ENCODE assay signal across 14 cellular contexts in genomic region chr15:42994546-42994945, GRCh38.
A peak's percentile ranks its signal among the peaks of the same experiment; 100 is the strongest.
DNase-seq lines count a peak whose midpoint lies in the region; ATAC-seq and TF ChIP-seq lines count a peak whose summit lies in the region.
"Had no signal": no experiment of that assay in that cellular context is flagged by ENCODE, and none has a peak within 500 bp of the region (broad histone marks: within the 10 kb centered on the region; RNA-seq: fewer than 3 reads in every experiment).

No MANE protein-coding gene starts in this region.

- TF ChIP-seq CTCF in WTC11 (IDR thresholded peaks at IDR 0.05) (no peak), foreskin keratinocyte (conservative IDR thresholded peaks at IDR 0.05) (no peak), omental fat pad (IDR thresholded peaks at IDR 0.05) (no peak)

- POLR2A ChIA-PET in WTC11 (lab: Charles Lee): no interaction called here

- H3K36me3 Mint-ChIP-seq in WTC11: peaks cover 9% of the 10 kb centered on the region
- peaks cover 6% of the 10 kb centered on the region for H3K36me3 Mint-ChIP-seq in activated naive CD8-positive, alpha-beta T cell treated with anti-CD3 and anti-CD28 coated beads for 36 hours
- H3K36me3 Mint-ChIP-seq in activated T-helper 1 cell treated with anti-CD3 and anti-CD28 coated beads, Interleukin-12 subunit alpha, Interleukin-12 subunit beta, Interleukin-2, Interleukin-4 antibody, amounts not matched to agents 30 ng/mL and 10 ng/mL and 1 ng/mL, durations not matched to agents 14 hours and 24 hours and 36 hours (ENCODE audit: low read depth): peaks cover 24% of the 10 kb centered on the region

- H3K4me1 Mint-ChIP-seq in WTC11: no peaks in the 10 kb centered on the region; the same call in 1 of the 2 replicates
- H3K4me1 Mint-ChIP-seq in activated naive CD8-positive, alpha-beta T cell treated with anti-CD3 and anti-CD28 coated beads for 36 hours: no peaks in the 10 kb centered on the region
- peaks cover 6% of the 10 kb centered on the region for H3K4me1 Mint-ChIP-seq in activated T-helper 1 cell treated with anti-CD3 and anti-CD28 coated beads, Interleukin-12 subunit alpha, Interleukin-12 subunit beta, Interleukin-2, Interleukin-4 antibody, amounts not matched to agents 30 ng/mL and 10 ng/mL and 1 ng/mL, durations not matched to agents 14 hours and 24 hours and 36 hours (ENCODE audit: low read depth)

- no peaks in the 10 kb centered on the region for H3K9me3 Mint-ChIP-seq in WTC11
- no peaks in the 10 kb centered on the region for H3K9me3 Mint-ChIP-seq in activated naive CD8-positive, alpha-beta T cell treated with anti-CD3 and anti-CD28 coated beads for 36 hours
- no peaks in the 10 kb centered on the region for H3K9me3 Mint-ChIP-seq in activated T-helper 1 cell treated with anti-CD3 and anti-CD28 coated beads, Interleukin-12 subunit alpha, Interleukin-12 subunit beta, Interleukin-2, Interleukin-4 antibody, amounts not matched to agents 30 ng/mL and 10 ng/mL and 1 ng/mL, durations not matched to agents 14 hours and 24 hours and 36 hours
- H3K9me3 Mint-ChIP-seq: effector memory CD8-positive, alpha-beta T cell had no signal

- intact Hi-C loops in left ventricle myocardium superior (cut with micrococcal nuclease): no loop called here
- intact Hi-C loops in Right ventricle myocardium superior (cut with DNase I): no loop called here
- intact Hi-C loops in activated T-helper 1 cell treated with anti-CD3 and anti-CD28 coated beads, Interleukin-12 subunit alpha, Interleukin-12 subunit beta, Interleukin-2, Interleukin-4 antibody, amounts not matched to agents 30 ng/mL and 10 ng/mL and 1 ng/mL, durations not matched to agents 14 hours and 24 hours and 36 hours (cut with micrococcal nuclease): no loop called here

- CTCF ChIA-PET in WTC11 (lab: Charles Lee): no interaction called here

- no peaks in the 10 kb centered on the region for H3K27me3 ChIP-seq in foreskin keratinocyte
- H3K27me3 ChIP-seq: tibial nerve had no signal

- no peak overlapping the region for H3K4me3 Mint-ChIP-seq in WTC11
- no peak overlapping the region for H3K4me3 Mint-ChIP-seq in activated naive CD8-positive, alpha-beta T cell treated with anti-CD3 and anti-CD28 coated beads for 36 hours
- H3K4me3 Mint-ChIP-seq in activated T-helper 1 cell treated with anti-CD3 and anti-CD28 coated beads, Interleukin-12 subunit alpha, Interleukin-12 subunit beta, Interleukin-2, Interleukin-4 antibody, amounts not matched to agents 30 ng/mL and 10 ng/mL and 1 ng/mL, durations not matched to agents 14 hours and 24 hours and 36 hours: no peak overlapping the region
- H3K4me3 Mint-ChIP-seq: effector memory CD8-positive, alpha-beta T cell had no signal

- DNase-seq in left ventricle myocardium superior: no peak
- no peak for DNase-seq in Right ventricle myocardium superior
- no peak for DNase-seq in WTC11 (ENCODE audit: low spot score)
- DNase-seq in foreskin keratinocyte: peak; percentile 14 to 46
- no peak for DNase-seq in NCI-H1417 (lab: John Stamatoyannopoulos, UW)
- DNase-seq in activated naive CD8-positive, alpha-beta T cell treated with anti-CD3 and anti-CD28 coated beads for 36 hours: no peak
- no peak for DNase-seq in omental fat pad (ENCODE audit: low spot score)
- no peak for DNase-seq in activated T-helper 1 cell treated with anti-CD3 and anti-CD28 coated beads, Interleukin-12 subunit alpha, Interleukin-12 subunit beta, Interleukin-2, Interleukin-4 antibody, amounts not matched to agents 30 ng/mL and 10 ng/mL and 1 ng/mL, durations not matched to agents 14 hours and 24 hours and 36 hours (ENCODE audit: low spot score)
- DNase-seq: activated CD4-positive, CD25-positive, alpha-beta regulatory T cell treated with anti-CD3 and anti-CD28 coated beads, Interleukin-2, amount 50 U/mL, for 72 hours; activated naive CD4-positive, alpha-beta T cell treated with Interleukin-2 at 50 U/mL for 16 hours; effector memory CD8-positive, alpha-beta T cell; NCI-H1436 had no signal

- no peak overlapping the region for H3K27ac ChIP-seq in foreskin keratinocyte
- H3K27ac ChIP-seq: KMS-11, tibial nerve had no signal

- peaks cover 7% of the 10 kb centered on the region for H3K4me1 ChIP-seq in foreskin keratinocyte
- H3K4me1 ChIP-seq: tibial nerve had no signal

- no peaks in the 10 kb centered on the region for H3K27me3 Mint-ChIP-seq in WTC11 (ENCODE audit: low read depth)
- no peaks in the 10 kb centered on the region for H3K27me3 Mint-ChIP-seq in activated naive CD8-positive, alpha-beta T cell treated with anti-CD3 and anti-CD28 coated beads for 36 hours
- H3K27me3 Mint-ChIP-seq in activated T-helper 1 cell treated with anti-CD3 and anti-CD28 coated beads, Interleukin-12 subunit alpha, Interleukin-12 subunit beta, Interleukin-2, Interleukin-4 antibody, amounts not matched to agents 30 ng/mL and 10 ng/mL and 1 ng/mL, durations not matched to agents 14 hours and 24 hours and 36 hours (ENCODE audit: insufficient read depth): no peaks in the 10 kb centered on the region
- H3K27me3 Mint-ChIP-seq: effector memory CD8-positive, alpha-beta T cell had no signal

- ATAC-seq in left ventricle myocardium superior: peak; percentile 36
- no peak for ATAC-seq in Right ventricle myocardium superior (ENCODE audit: poor library complexity)
- no peak for ATAC-seq in WTC11
- ATAC-seq in foreskin keratinocyte: no peak
- no peak for ATAC-seq in omental fat pad (ENCODE audit: low FRiP score)
- ATAC-seq: effector memory CD8-positive, alpha-beta T cell had no signal

- H3K27ac Mint-ChIP-seq in WTC11: 0 out of 2 replicates have a peak overlapping the region, but pooled peaks have one; percentile 0
- no peak overlapping the region for H3K27ac Mint-ChIP-seq in activated naive CD8-positive, alpha-beta T cell treated with anti-CD3 and anti-CD28 coated beads for 36 hours
- H3K27ac Mint-ChIP-seq in activated T-helper 1 cell treated with anti-CD3 and anti-CD28 coated beads, Interleukin-12 subunit alpha, Interleukin-12 subunit beta, Interleukin-2, Interleukin-4 antibody, amounts not matched to agents 30 ng/mL and 10 ng/mL and 1 ng/mL, durations not matched to agents 14 hours and 24 hours and 36 hours: no peak overlapping the region
- H3K27ac Mint-ChIP-seq: effector memory CD8-positive, alpha-beta T cell had no signal

TF ChIP-seq in WTC11, 78 proteins besides CTCF, POLR2A, EP300 and RAD21:
- TF ChIP-seq ZNF396 (CRISPR knock-in tag; IDR thresholded peaks at IDR 0.05; ENCODE audit: borderline replicate concordance): no peak
- TF ChIP-seq ESRRA (CRISPR knock-in tag; IDR thresholded peaks at IDR 0.05; ENCODE audit: borderline replicate concordance): no peak
- no peak for TF ChIP-seq ZNF532 (CRISPR knock-in tag; IDR thresholded peaks at IDR 0.05; ENCODE audit: borderline replicate concordance)
- no peak for TF ChIP-seq ZNF281 (CRISPR knock-in tag; IDR thresholded peaks at IDR 0.05)
TF ChIP-seq in WTC11: peak in this region for 0.

Comparison
In these comparisons a context has a peak if more than half of its experiments do, and no peak if none do; other contexts are left out.
1. DNase-seq: peak in foreskin keratinocyte (2 of 2); none in left ventricle myocardium superior (single experiment), Right ventricle myocardium superior (single experiment), WTC11 (single experiment), NCI-H1417 (0 of 3), activated naive CD8-positive, alpha-beta T cell treated with anti-CD3 and anti-CD28 coated beads for 36 hours (single experiment), omental fat pad (single experiment) and activated T-helper 1 cell treated with anti-CD3 and anti-CD28 coated beads, Interleukin-12 subunit alpha, Interleukin-12 subunit beta, Interleukin-2, Interleukin-4 antibody, amounts not matched to agents 30 ng/mL and 10 ng/mL and 1 ng/mL, durations not matched to agents 14 hours and 24 hours and 36 hours (single experiment).